ENCODE assay signal across 12 cellular contexts in genomic region chr7:30522163-30522562, GRCh38.
"Had no signal": no experiment of that assay in that cellular context is flagged by ENCODE, and none has a peak within 500 bp of the region (broad histone marks: within the 10 kb centered on the region; RNA-seq: fewer than 3 reads in every experiment).

No MANE protein-coding gene starts in this region.

- H3K4me3 ChIP-seq: esophagus muscularis mucosa, gastroesophageal sphincter, ovary, right atrium auricular region, smooth muscle cell, testis, transverse colon had no signal

- H3K27me3 ChIP-seq: esophagus muscularis mucosa, gastroesophageal sphincter, ovary, right atrium auricular region, testis, transverse colon had no signal

- H3K9me3 ChIP-seq: esophagus muscularis mucosa, gastroesophageal sphincter, ovary, right atrium auricular region, testis, transverse colon had no signal

- H3K27ac ChIP-seq: esophagus muscularis mucosa, ovary, right atrium auricular region, testis had no signal

- H3K4me1 ChIP-seq: testis had no signal

- ATAC-seq: natural killer cell; stimulated activated naive CD8-positive, alpha-beta T cell treated with anti-CD3 and anti-CD28 coated beads, Interleukin-15, Interleukin-2, amounts not matched to agents 100 U/mL and 50 U/mL, for 24 hours had no signal

- H3K36me3 ChIP-seq: ovary, right atrium auricular region, transverse colon had no signal

- DNase-seq: effector memory CD4-positive, alpha-beta T cell; kidney; natural killer cell; ovary; stimulated activated CD4-positive, alpha-beta T cell treated with anti-CD3 and anti-CD28 coated beads, Interleukin-2, amount 100 ng/mL, for 48 hours; stimulated activated naive CD8-positive, alpha-beta T cell treated with anti-CD3 and anti-CD28 coated beads, Interleukin-15, Interleukin-2, amounts not matched to agents 100 U/mL and 50 U/mL, for 24 hours; testis; transverse colon had no signal

- H3K4me2 ChIP-seq: smooth muscle cell had no signal
